Comparison of ENCODE assay signal across 1 cellular context in genomic region chr22:22746963-22747933, GRCh38.
TF ChIP-seq lines count a peak whose summit lies in the region.

No MANE protein-coding gene starts in this region.

TF ChIP-seq in K562, 482 proteins besides CTCF, POLR2A, EP300 and RAD21 (continued from another document):
- no peak for TF ChIP-seq GMEB1 (CRISPR knock-in tag; IDR thresholded peaks at IDR 0.05)
- TF ChIP-seq KLF13 (tag; IDR thresholded peaks at IDR 0.05; ENCODE audit: borderline replicate concordance, low read depth), result 0 out of 2 replicates have a peak, but pooled peaks have one; percentile 24
- no peak for TF ChIP-seq YY1 (IDR thresholded peaks at IDR 0.05; ENCODE audit: borderline replicate concordance in 1 of 3, control insufficient read depth in 1 of 3, extremely low read depth in 1 of 3, insufficient read depth in 3 of 3, insufficient read length in 1 of 3, insufficient replicate concordance in 2 of 3, low read depth in 1 of 3, low read length in 2 of 3)
- no peak for TF ChIP-seq MYC (IDR thresholded peaks at IDR 0.05; ENCODE audit: low read depth, low read length)
- TF ChIP-seq MYC (CRISPR knock-in tag; IDR thresholded peaks at IDR 0.05; ENCODE audit: borderline replicate concordance, low read depth), result peak; percentile 71; the same call in 1 of the 2 replicates
- TF ChIP-seq KAT7 (CRISPR knock-in tag; IDR thresholded peaks at IDR 0.05; ENCODE audit: borderline replicate concordance), result no peak
- no peak for TF ChIP-seq TEAD4 (IDR thresholded peaks at IDR 0.05; ENCODE audit: low read length)
- TF ChIP-seq TEAD4 (CRISPR knock-in tag; IDR thresholded peaks at IDR 0.05; ENCODE audit: borderline replicate concordance), result 0 out of 2 replicates have a peak, but pooled peaks have one; percentile 13
- TF ChIP-seq CREB1 (IDR thresholded peaks at IDR 0.05), result 0 out of 2 replicates have a peak, but pooled peaks have one; percentile 8
- no peak for TF ChIP-seq CREB1 (CRISPR knock-in tag; IDR thresholded peaks at IDR 0.05)
- no peak for TF ChIP-seq NCOA1 (IDR thresholded peaks at IDR 0.05; ENCODE audit: low read depth)
- TF ChIP-seq SMARCA4 (IDR thresholded peaks at IDR 0.05), result no peak
- no peak for TF ChIP-seq ELF1 (tag; IDR thresholded peaks at IDR 0.05)
